ENCODE assay signal across 1 cellular context in the genomic region with DNA sequence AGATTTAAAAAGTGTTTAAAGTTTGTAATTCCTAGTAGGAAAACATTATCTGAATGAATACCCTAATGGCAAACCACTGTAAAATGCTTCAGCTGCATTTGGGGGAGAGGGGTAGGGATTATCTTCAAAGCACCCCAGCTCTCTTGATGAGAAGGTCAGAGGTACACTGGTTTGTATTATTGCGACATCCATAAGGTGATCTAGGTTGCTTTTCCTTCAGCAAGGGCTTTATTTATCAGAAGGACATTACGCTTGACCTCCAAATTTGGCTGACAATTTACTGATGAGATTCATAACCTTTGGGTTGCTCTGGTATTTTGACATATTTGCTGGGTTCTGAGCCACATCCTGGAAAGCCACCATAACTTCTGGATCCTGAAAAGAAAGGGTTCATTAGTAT.
TF ChIP-seq lines count a peak whose summit lies in the region.

No MANE protein-coding gene starts in this region.

TF ChIP-seq in HepG2, 621 proteins besides CTCF, POLR2A, EP300 and RAD21:
- TF ChIP-seq CEBPG (CRISPR knock-in tag; IDR thresholded peaks at IDR 0.05): 0 out of 2 replicates have a peak, but pooled peaks have one; percentile 32
